In the genomic region with DNA sequence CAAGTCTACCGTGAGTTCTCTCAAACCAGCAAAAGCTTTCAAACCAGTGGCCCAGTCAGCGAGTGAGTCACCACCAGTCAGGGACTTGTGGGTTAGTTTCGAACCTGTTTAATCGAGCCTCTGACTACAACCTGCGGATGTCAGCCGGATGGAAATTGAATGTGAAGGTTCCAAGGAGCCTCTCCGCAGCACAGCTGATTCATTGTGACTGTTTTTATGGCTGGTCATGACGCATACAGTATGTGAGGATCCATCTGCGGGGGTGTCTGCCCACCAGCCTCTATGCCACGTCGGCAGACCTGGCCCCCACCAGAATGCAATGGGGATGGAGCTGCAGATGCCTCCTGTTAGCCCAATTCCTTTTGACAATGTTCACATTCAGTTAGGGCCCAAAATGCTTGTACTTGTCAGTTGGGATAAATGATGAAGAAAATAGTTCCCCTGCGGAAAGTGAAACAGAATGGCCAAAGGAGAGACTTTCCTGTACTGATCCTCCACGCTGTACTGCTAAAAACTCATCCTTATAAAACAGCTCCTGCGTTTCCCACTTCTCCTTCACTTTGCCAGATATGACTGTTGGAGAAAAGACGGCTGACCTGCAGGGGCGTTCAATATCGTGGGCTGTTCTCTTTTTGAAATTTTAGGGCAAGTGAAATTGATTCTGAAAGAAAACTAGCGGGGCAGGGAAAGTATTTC, we compare ENCODE assay signal across 17 cellular contexts.
DNase-seq lines count a peak whose midpoint lies in the region; ATAC-seq, FAIRE-seq and TF ChIP-seq lines count a peak whose summit lies in the region.
"Had no signal": no experiment of that assay in that cellular context is flagged by ENCODE, and none has a peak within 500 bp of the region (broad histone marks: within the 10 kb centered on the region; RNA-seq: fewer than 3 reads in every experiment).

No MANE protein-coding gene starts in this region.

- 32% methylated on average over 18 of the region's 18 CpGs for WGBS in GM12878 (ENCODE audit: insufficient coverage, insufficient replicate concordance, low lambda C conversion rate, missing lambda C conversion rate)
- 80% methylated on average over 13 of the region's 18 CpGs for WGBS in mesenchymal stem cell
- 74% methylated on average over 18 of the region's 18 CpGs for WGBS in smooth muscle cell (ENCODE audit: low lambda C conversion rate)

- peak overlapping the region; percentile 31 for H2BK5ac ChIP-seq in mesenchymal stem cell (ENCODE audit: low read depth, low read length, poor library complexity, severe bottlenecking)

- H2BK12ac ChIP-seq in mesenchymal stem cell (ENCODE audit: low read length in 2 of 2) = no peak overlapping the region

- no peak overlapping the region for H2BK15ac ChIP-seq in mesenchymal stem cell (ENCODE audit: low read depth, poor library complexity, severe bottlenecking)

- no peak for TF ChIP-seq CTCF in AG10803 (conservative IDR thresholded peaks at IDR 0.05; ENCODE audit: low read length)
- TF ChIP-seq CTCF in GM12878 (IDR thresholded peaks at IDR 0.05 in 2 of 3, conservative IDR thresholded peaks at IDR 0.05 in 1 of 3; ENCODE audit: control insufficient read depth in 2 of 3, extremely low read depth in 1 of 3, insufficient read depth in 1 of 3, low read depth in 3 of 3, low read length in 3 of 3) = no peak
- TF ChIP-seq CTCF in smooth muscle cell (IDR thresholded peaks at IDR 0.05; ENCODE audit: borderline replicate concordance, insufficient read depth, poor library complexity, severe bottlenecking) = no peak

- H3K4me1 ChIP-seq in GM12878 (ENCODE audit: control insufficient read depth, insufficient read depth, low read length) (no peaks in the 10 kb centered on the region), mesenchymal stem cell (ENCODE audit: control insufficient read depth, insufficient read depth, low read depth, low read length) (peaks cover 7% of the 10 kb centered on the region), smooth muscle cell (ENCODE audit: low read depth) (no peaks in the 10 kb centered on the region)
- H3K4me1 ChIP-seq: adrenal gland, esophagus squamous epithelium, psoas muscle had no signal

- H3K27me3 ChIP-seq in GM12878 (replicated peaks in 1 of 2; ENCODE audit: control insufficient read depth in 2 of 2, insufficient read depth in 2 of 2, low read length in 1 of 2) (no peaks in the 10 kb centered on the region), mesenchymal stem cell (ENCODE audit: control insufficient read depth in 1 of 2, insufficient read depth in 1 of 2, low read length in 2 of 2) (no peaks in the 10 kb centered on the region), smooth muscle cell (ENCODE audit: low read depth) (no peaks in the 10 kb centered on the region)
- H3K27me3 ChIP-seq: adrenal gland, esophagus squamous epithelium, hepatocyte had no signal

- DNase-seq in AG10803 (ENCODE audit: low read depth) (peak; percentile 45), HTR-8/SVneo (ENCODE audit: insufficient read length, low spot score) (peak; percentile 50), GM12878 (ENCODE audit: low read depth, low spot score) (no peak), mesenchymal stem cell (no peak), smooth muscle cell (lab: John Stamatoyannopoulos, UW; ENCODE audit: unreplicated experiment) (no peak), Right ventricle myocardium superior (no peak), HT-29 (ENCODE audit: low spot score) (no peak)
- DNase-seq: adrenal gland, Calu3, esophagus squamous epithelium, KBM-7 had no signal

- no peak overlapping the region for H4K8ac ChIP-seq in mesenchymal stem cell (ENCODE audit: low read length)

- SMC1A ChIA-PET in GM12878 (lab: Charles Lee; ENCODE audit: uncharacterized antibody, unreplicated experiment) = no interaction called here

- FAIRE-seq in HTR-8/SVneo (lab: Jason Lieb, UNC) = peak; percentile 54
- FAIRE-seq in GM12878 (lab: Jason Lieb, UNC) = no peak

- H3K9ac ChIP-seq in GM12878 (ENCODE audit: control insufficient read depth, insufficient read depth, low read length) = no peak overlapping the region
- no peak overlapping the region for H3K9ac ChIP-seq in mesenchymal stem cell (ENCODE audit: low read length)
- H3K9ac ChIP-seq in smooth muscle cell (ENCODE audit: low read depth) = no peak overlapping the region

- H3F3A ChIP-seq in smooth muscle cell (ENCODE audit: low read depth) = no peaks in the 10 kb centered on the region

- no peak overlapping the region for H4K91ac ChIP-seq in mesenchymal stem cell (ENCODE audit: low read length)

- no peaks in the 10 kb centered on the region for H3K36me3 ChIP-seq in GM12878 (ENCODE audit: control insufficient read depth in 2 of 2, insufficient read depth in 2 of 2, low read length in 1 of 2)
- H3K36me3 ChIP-seq in mesenchymal stem cell (ENCODE audit: control insufficient read depth in 1 of 2, insufficient read depth in 2 of 2, low read depth in 1 of 2, low read length in 2 of 2) = no peaks in the 10 kb centered on the region
- H3K36me3 ChIP-seq in smooth muscle cell (ENCODE audit: low read depth) = no peaks in the 10 kb centered on the region
- H3K36me3 ChIP-seq: adrenal gland, esophagus squamous epithelium had no signal

- no peak overlapping the region for H2BK120ac ChIP-seq in mesenchymal stem cell (ENCODE audit: low read depth, low read length)

- H3K14ac ChIP-seq in mesenchymal stem cell (ENCODE audit: low read length in 2 of 2) = no peak overlapping the region

- no peak overlapping the region for H3K23ac ChIP-seq in mesenchymal stem cell (ENCODE audit: low read length in 2 of 2)

- H4K20me1 ChIP-seq in GM12878 (ENCODE audit: control insufficient read depth, insufficient read depth) (no peaks in the 10 kb centered on the region), smooth muscle cell (ENCODE audit: low read depth) (no peaks in the 10 kb centered on the region)

- H3K79me2 ChIP-seq in GM12878 (ENCODE audit: control insufficient read depth, insufficient read depth, low read length) (no peaks in the 10 kb centered on the region), smooth muscle cell (ENCODE audit: low read depth) (no peaks in the 10 kb centered on the region)
- H3K79me2 ChIP-seq: hepatocyte had no signal

- H3K27ac ChIP-seq in GM12878 (ENCODE audit: control insufficient read depth, insufficient read depth) (no peak overlapping the region), mesenchymal stem cell (ENCODE audit: low read length, poor library complexity, severe bottlenecking) (peak overlapping the region; percentile 95), smooth muscle cell (ENCODE audit: low read depth) (no peak overlapping the region)
- H3K27ac ChIP-seq: adrenal gland, coronary artery, esophagus squamous epithelium, hepatocyte, psoas muscle had no signal

- TF ChIP-seq RAD21 in GM12878 (IDR thresholded peaks at IDR 0.05; ENCODE audit: insufficient read depth, low read depth, low read length) = no peak

- RAD21 ChIA-PET in GM12878 (lab: Charles Lee; ENCODE audit: unreplicated experiment) = no interaction called here

- no TSS peak for BruUV-seq in GM12878 (replicated peaks; lab: Mats Ljungman, UMichigan)

- no peak overlapping the region for H3K4ac ChIP-seq in mesenchymal stem cell (ENCODE audit: low read depth in 1 of 2, low read length in 2 of 2)

- no peak for TF ChIP-seq POLR2A in GM12878 (IDR thresholded peaks at IDR 0.05; ENCODE audit: low read depth, low read length)

- H3K18ac ChIP-seq in mesenchymal stem cell (ENCODE audit: low read depth in 1 of 2, low read length in 2 of 2) = no peak overlapping the region

- peak overlapping the region; percentile 94 for H2AK5ac ChIP-seq in mesenchymal stem cell (ENCODE audit: low read length, severe bottlenecking)

- POLR2A ChIA-PET in GM12878 (lab: Charles Lee) = interaction anchor here (0.6 kb wide), 1 partner anchor 460 kb away, joined by 3 read pairs; no protein-coding TSS in a partner anchor

- H3K4me3 ChIP-seq in AG10803 (ENCODE audit: low read length) (no peak overlapping the region), GM12878 (no peak overlapping the region), mesenchymal stem cell (ENCODE audit: insufficient read depth in 1 of 2, low read depth in 1 of 2, low read length in 2 of 2) (no peak overlapping the region), smooth muscle cell (no peak overlapping the region)
- H3K4me3 ChIP-seq: adrenal gland, coronary artery, esophagus squamous epithelium, hepatocyte, psoas muscle had no signal

- intact Hi-C loops in GM12878 (cut with micrococcal nuclease; ENCODE audit: unreplicated experiment) (no loop called here), Right ventricle myocardium superior (cut with DNase I) (no loop called here)

- CTCF ChIA-PET in GM12878 (lab: Yijun Ruan, JAX) = no interaction called here

- H3K9me3 ChIP-seq in GM12878 (replicated peaks; ENCODE audit: control insufficient read depth, insufficient read depth, low read length) (no peaks in the 10 kb centered on the region), mesenchymal stem cell (ENCODE audit: control insufficient read depth, low read length) (no peaks in the 10 kb centered on the region), smooth muscle cell (replicated peaks; ENCODE audit: low read depth) (no peaks in the 10 kb centered on the region)
- H3K9me3 ChIP-seq: adrenal gland, esophagus squamous epithelium, psoas muscle had no signal

- in situ Hi-C loops in GM12878 (cut with MboI) = no loop called here

- H3K4me2 ChIP-seq in GM12878 (ENCODE audit: control insufficient read depth, insufficient read depth) = no peak overlapping the region
- no peak overlapping the region for H3K4me2 ChIP-seq in mesenchymal stem cell (ENCODE audit: low read length, poor library complexity, severe bottlenecking)
- H3K4me2 ChIP-seq in smooth muscle cell = no peak overlapping the region
- H3K4me2 ChIP-seq: hepatocyte had no signal

- ATAC-seq in GM12878 (peak; percentile 66), Right ventricle myocardium superior (ENCODE audit: poor library complexity) (no peak), HG02571 (IDR thresholded peaks at IDR 0.05; ENCODE audit: unreplicated experiment) (no peak)
- ATAC-seq: left lobe of liver, psoas muscle, SK-N-SH treated with all-trans-retinoic acid at 6 μM for 48 hours had no signal

- H3K79me1 ChIP-seq in mesenchymal stem cell (replicated peaks; ENCODE audit: low read length, poor library complexity, severe bottlenecking) = no peaks in the 10 kb centered on the region

- no peak for TF ChIP-seq EP300 in GM12878 (IDR thresholded peaks at IDR 0.05; ENCODE audit: borderline replicate concordance in 1 of 2, control insufficient read depth in 1 of 2, low read depth in 2 of 2, low read length in 2 of 2)

- H2AFZ ChIP-seq in GM12878 (ENCODE audit: control insufficient read depth, low read depth, low read length) (no peak overlapping the region), mesenchymal stem cell (ENCODE audit: low read depth, low read length) (no peak overlapping the region), smooth muscle cell (ENCODE audit: low read depth) (no peak overlapping the region)
- H2AFZ ChIP-seq: hepatocyte had no signal

TF ChIP-seq in GM12878, 131 proteins besides CTCF, POLR2A, EP300 and RAD21 (continues in another document):
- TF ChIP-seq MEF2B (IDR thresholded peaks at IDR 0.05; ENCODE audit: partially characterized antibody, poor library complexity, severe bottlenecking) = no peak

Comparison
In these comparisons a context has a peak if more than half of its experiments do, and no peak if none do; other contexts are left out.
1. DNase-seq: peak in AG10803 (single experiment) and HTR-8/SVneo (single experiment); none in GM12878 (single experiment), mesenchymal stem cell (single experiment), smooth muscle cell (single experiment), Right ventricle myocardium superior (single experiment) and HT-29 (single experiment).